ENCODE assay signal across 8 cellular contexts in genomic region chr19:45370410-45371204, GRCh38.
DNase-seq lines count a peak whose midpoint lies in the region; ATAC-seq and TF ChIP-seq lines count a peak whose summit lies in the region.

Gene ERCC2, minus strand, starts transcription at chr19:45370573. Its CDS starts 33 bp downstream, at chr19:45370540.

- peak within 1 kb of the TSS; percentile 67 for H3K4me3 ChIP-seq in AG09309 (ENCODE audit: control insufficient read depth, low read depth, low read length)

- no peak for TF ChIP-seq CTCF in AG09309 (IDR thresholded peaks at IDR 0.05; ENCODE audit: control insufficient read depth, insufficient read depth, low read depth, low read length, missing control alignments)

- DNase-seq in AG09309 (ENCODE audit: low read depth) = peak; percentile 94
- DNase-seq in NCI-H446 treated with DMSO at 0.1 percent for 48 hours (lab: John Stamatoyannopoulos, UW) = peak; percentile 98
- peak; percentile 85 to 96 for DNase-seq in cerebellar nuclear complex (lab: John Stamatoyannopoulos, UW)
- peak; percentile 99 for DNase-seq in islet precursor cell
- DNase-seq in stimulated activated CD4-positive, alpha-beta T cell treated with anti-CD3 and anti-CD28 coated beads, Interleukin-12 subunit alpha, Interleukin-12 subunit beta, amount 100 ng/mL, for 48 hours (ENCODE audit: low read depth in 2 of 3, low spot score in 1 of 3) = peak; percentile 100

- ATAC-seq in GM19025 (IDR thresholded peaks at IDR 0.05; ENCODE audit: low read depth, unreplicated experiment) (peak; percentile 97), HG03342 (IDR thresholded peaks at IDR 0.05; ENCODE audit: unreplicated experiment) (peak; percentile 95)
- ATAC-seq in activated CD4-positive, CD25-positive, alpha-beta regulatory T cell treated with anti-CD3 and anti-CD28 coated beads, Interleukin-2, amount 50 U/mL, for 24 hours = peak; percentile 99

Comparison
In these comparisons a context has a peak if more than half of its experiments do, and no peak if none do; other contexts are left out.
1. Peak in every context shown above with its lines: DNase-seq, ATAC-seq and H3K4me3 ChIP-seq.